Comparison of ENCODE assay signal across 15 cellular contexts in the genomic region with DNA sequence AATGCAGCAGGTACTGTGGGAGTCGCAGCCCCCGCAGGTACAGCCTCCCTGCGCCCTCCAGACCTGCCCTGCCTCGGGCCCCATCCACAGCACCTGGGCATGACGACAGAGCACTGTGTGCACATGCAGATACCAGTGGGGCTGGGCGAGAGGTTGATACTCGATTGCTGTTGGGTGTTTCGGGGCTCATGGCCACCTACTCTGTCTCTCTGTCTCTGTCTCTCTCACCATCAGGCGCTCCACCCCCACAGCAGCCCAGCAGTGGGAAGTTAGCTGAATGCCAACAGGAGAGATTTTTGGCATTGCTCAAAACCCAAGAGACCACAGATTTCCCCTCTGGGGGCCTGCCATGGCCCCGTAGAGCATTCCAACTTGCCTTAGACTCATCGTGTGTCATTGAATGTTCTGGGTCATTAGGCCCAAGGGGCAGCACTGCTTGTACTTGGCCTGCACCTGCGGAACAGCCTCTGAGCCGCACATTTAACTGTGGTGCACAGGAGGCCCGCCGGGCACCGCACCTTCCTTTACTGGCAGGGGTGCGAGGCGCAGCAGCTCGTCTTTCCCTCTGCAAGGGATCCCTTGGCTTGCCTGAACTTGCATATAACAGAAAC. TPM values are rescaled to one million over a fixed set of nuclear protein-coding genes. Genes with fewer than 3 reads are reported as not detected.
DNase-seq lines count a peak whose midpoint lies in the region; ATAC-seq and TF ChIP-seq lines count a peak whose summit lies in the region.
"Had no signal": no experiment of that assay in that cellular context is flagged by ENCODE, and none has a peak within 500 bp of the region (broad histone marks: within the 10 kb centered on the region; RNA-seq: fewer than 3 reads in every experiment).

No MANE protein-coding gene starts in this region.

- TF ChIP-seq POLR2A in GM18505 (IDR thresholded peaks at IDR 0.05; ENCODE audit: borderline replicate concordance, extremely low read depth, insufficient read depth, insufficient read length): no peak

- ATAC-seq in GM18505 (IDR thresholded peaks at IDR 0.05; ENCODE audit: unreplicated experiment): no peak
- ATAC-seq: natural killer cell treated with Interleukin-12 subunit alpha and Interleukin-12 subunit beta and Interleukin-15 and Interleukin-18, amount 100 ng/mL, for 72 hours had no signal

- no peak overlapping the region for H3K4me3 ChIP-seq in AG04449 (ENCODE audit: low read depth, low read length)
- H3K4me3 ChIP-seq: esophagus squamous epithelium, upper lobe of right lung had no signal

- peak; percentile 31 for DNase-seq in AG04449 (ENCODE audit: low read depth, low spot score)
- DNase-seq in HK-2 (ENCODE audit: unreplicated experiment): peak; percentile 88
- DNase-seq in astrocyte of the hippocampus (ENCODE audit: low read depth, low spot score): peak; percentile 93
- peak; percentile 47 for DNase-seq in iris pigment epithelial cell (ENCODE audit: low read depth)
- no peak for DNase-seq in D341Med (ENCODE audit: low spot score)
- DNase-seq in activated T-cell treated with anti-CD3 and anti-CD28 coated beads for 4 hours: no peak
- DNase-seq in cerebellum (ENCODE audit: low spot score): no peak
- DNase-seq: activated CD4-positive, CD25-positive, alpha-beta regulatory T cell treated with anti-CD3 and anti-CD28 coated beads, Interleukin-2, amount 50 U/mL, for 72 hours; esophagus squamous epithelium; NCI-H1092 treated with DMSO at 0.1 percent for 48 hours; upper lobe of right lung had no signal

- CTCF ChIA-PET in AG04449 (lab: Yijun Ruan, JAX): interaction anchor here (0.9 to 6.4 kb wide), 5 partner anchors 14 to 84 kb away, joined by 3 to 50 read pairs (median 4); no protein-coding TSS in a partner anchor

- no peak for TF ChIP-seq CTCF in AG04449 (IDR thresholded peaks at IDR 0.05; ENCODE audit: insufficient read depth, low read length, missing control alignments)

- POLR2A ChIA-PET in AG04449 (lab: Yijun Ruan, JAX): no interaction called here

RNA-seq across cellular contexts. Expression of gene KCNIP3, which starts 18.8 kb away (rescaled TPM):
- total RNA-seq in cerebellum: 20.8 TPM
- total RNA-seq: activated T-helper 1 cell treated with anti-CD3 and anti-CD28 coated beads, Interleukin-12 subunit alpha, Interleukin-12 subunit beta, Interleukin-2, Interleukin-4 antibody, amounts not matched to agents 30 ng/mL and 10 ng/mL and 1 ng/mL, durations not matched to agents 14 hours and 24 hours and 36 hours; B cell; natural killer cell treated with Interleukin-12 subunit alpha and Interleukin-12 subunit beta and Interleukin-15 and Interleukin-18, amount 100 ng/mL, for 72 hours had no signal

RNA-seq across cellular contexts. Expression of gene PROM2, which starts 41.7 kb away (rescaled TPM):
- 3.0 TPM for total RNA-seq in cerebellum

Comparison
In these comparisons a context has a peak if more than half of its experiments do, and no peak if none do; other contexts are left out.
1. DNase-seq: peak in AG04449 (single experiment), HK-2 (single experiment), astrocyte of the hippocampus (single experiment) and iris pigment epithelial cell (single experiment); none in D341Med (single experiment), activated T-cell treated with anti-CD3 and anti-CD28 coated beads for 4 hours (single experiment) and cerebellum (single experiment).